ENCODE assay signal across 8 cellular contexts in genomic region chr5:175967471-175968372, GRCh38. TPM values are rescaled to one million over a fixed set of nuclear protein-coding genes. Genes with fewer than 3 reads are reported as not detected.
DNase-seq lines count a peak whose midpoint lies in the region; ATAC-seq and TF ChIP-seq lines count a peak whose summit lies in the region.
"Not testable (repeated sequence)": the region's sequence is repeated elsewhere in the genome, so short reads cannot be mapped to it uniquely, and the experiment has no call there.

A gene with protein sequence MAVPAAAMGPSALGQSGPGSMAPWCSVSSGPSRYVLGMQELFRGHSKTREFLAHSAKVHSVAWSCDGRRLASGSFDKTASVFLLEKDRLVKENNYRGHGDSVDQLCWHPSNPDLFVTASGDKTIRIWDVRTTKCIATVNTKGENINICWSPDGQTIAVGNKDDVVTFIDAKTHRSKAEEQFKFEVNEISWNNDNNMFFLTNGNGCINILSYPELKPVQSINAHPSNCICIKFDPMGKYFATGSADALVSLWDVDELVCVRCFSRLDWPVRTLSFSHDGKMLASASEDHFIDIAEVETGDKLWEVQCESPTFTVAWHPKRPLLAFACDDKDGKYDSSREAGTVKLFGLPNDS (minus strand): TSS chr5:175968315. CDS start chr5:175968208, 107 bp downstream.

- H3K27me3 ChIP-seq in SJSA1 (replicated peaks): not testable (repeated sequence)

- not testable (repeated sequence) for TF ChIP-seq CTCF in mucosa of descending colon (IDR thresholded peaks at IDR 0.05)

- DNase-seq in Ammon's horn (ENCODE audit: low spot score): peak; percentile 79
- peak; percentile 57 to 60 for DNase-seq in SJSA1 (ENCODE audit: low read depth in 1 of 2, low spot score in 2 of 2)
- peak; percentile 64 for DNase-seq in activated gamma-delta T cell treated with Interleukin-2 at 50 U/mL for 16 hours
- DNase-seq in fibroblast of gingiva (ENCODE audit: low read depth): peak; percentile 69
- DNase-seq in mucosa of descending colon: peak; percentile 66 to 86 (median 79)
- peak; percentile 67 to 78 for DNase-seq in stimulated activated CD4-positive, alpha-beta T cell treated with anti-CD3 and anti-CD28 coated beads, Interleukin-4, amount 100 ng/mL, for 4 hours

- intact Hi-C loops in mucosa of descending colon (cut with DNase I, micrococcal nuclease): not testable (repeated sequence)

- peak within 1 kb of the TSS; percentile 52 for H3K4me3 ChIP-seq in SJSA1
- peak within 1 kb of the TSS; percentile 46 for H3K4me3 ChIP-seq in mucosa of descending colon

- H3K9me3 ChIP-seq in SJSA1 (replicated peaks); mucosa of descending colon: not testable (repeated sequence)

- H3K27ac ChIP-seq in SJSA1: not testable (repeated sequence)

- peak; percentile 98 for ATAC-seq in GM19351 (IDR thresholded peaks at IDR 0.05; ENCODE audit: unreplicated experiment)
- peak; percentile 96 for ATAC-seq in HG03135 (IDR thresholded peaks at IDR 0.05; ENCODE audit: unreplicated experiment)
- ATAC-seq in mucosa of descending colon: peak; percentile 100

- not testable (repeated sequence) for H3K36me3 ChIP-seq in SJSA1; mucosa of descending colon (ENCODE audit: low read depth)

- H3K4me1 ChIP-seq in SJSA1 (replicated peaks); mucosa of descending colon (ENCODE audit: low read depth): not testable (repeated sequence)

RNA-seq across cellular contexts. Expression of the gene that starts here (rescaled TPM):
- total RNA-seq in SJSA1 (2014; rRNA removed; shearing (Covaris generic)): 66.9 and 79.5 TPM in 2 replicates
- total RNA-seq in mucosa of descending colon: 10 to 100 TPM; 29.4 to 34.1 (median 30.7) TPM
